Comparison of ENCODE assay signal across 8 cellular contexts in genomic region chr9:132268725-132269352, GRCh38.
A peak's percentile ranks its signal among the peaks of the same experiment; 100 is the strongest.
DNase-seq lines count a peak whose midpoint lies in the region; ATAC-seq and TF ChIP-seq lines count a peak whose summit lies in the region.

No MANE protein-coding gene starts in this region.

- no peak overlapping the region for H3K4me3 ChIP-seq in cardiac muscle cell
- H3K4me3 ChIP-seq in retinal pigment epithelial cell (ENCODE audit: low read length): no peak overlapping the region

- H3K27me3 Mint-ChIP-seq in activated naive CD8-positive, alpha-beta T cell: no peaks in the 10 kb centered on the region

- H3K9me3 Mint-ChIP-seq in activated naive CD8-positive, alpha-beta T cell (ENCODE audit: low read depth): no peaks in the 10 kb centered on the region

- no peak overlapping the region for H3K4me3 Mint-ChIP-seq in activated naive CD8-positive, alpha-beta T cell

- H3K27me3 ChIP-seq in cardiac muscle cell: no peaks in the 10 kb centered on the region

- H3K36me3 Mint-ChIP-seq in activated naive CD8-positive, alpha-beta T cell: peaks cover 11% of the 10 kb centered on the region

- TF ChIP-seq CTCF in cardiac muscle cell (IDR thresholded peaks at IDR 0.05; ENCODE audit: low read depth, low read length) (peak; percentile 91), retinal pigment epithelial cell (conservative IDR thresholded peaks at IDR 0.05; ENCODE audit: low read depth, low read length) (peak; percentile 95)

- DNase-seq in EH (ENCODE audit: low read depth): peak; percentile 67
- DNase-seq in MV-4-11 (lab: John Stamatoyannopoulos, UW): peak; percentile 49
- peak; percentile 46 for DNase-seq in SKM-1 treated with dmso at 0.1 percent for 144 hours (lab: John Stamatoyannopoulos, UW; ENCODE audit: unreplicated experiment)
- peak; percentile 74 to 78 for DNase-seq in cardiac muscle cell (ENCODE audit: low read depth in 1 of 2, low spot score in 1 of 2)
- no peak for DNase-seq in retinal pigment epithelial cell (ENCODE audit: low read depth)

- H3K27ac ChIP-seq in cardiac muscle cell: peak overlapping the region; percentile 76

- peak overlapping the region; percentile 82 for H3K27ac Mint-ChIP-seq in activated naive CD8-positive, alpha-beta T cell

- no peaks in the 10 kb centered on the region for H3K9me3 ChIP-seq in cardiac muscle cell (ENCODE audit: low read depth)

- no peaks in the 10 kb centered on the region for H3K4me1 ChIP-seq in cardiac muscle cell (ENCODE audit: low read depth)

- no peak for ATAC-seq in GM19467 (IDR thresholded peaks at IDR 0.05; ENCODE audit: unreplicated experiment)
- no peak for ATAC-seq in HG03439 (IDR thresholded peaks at IDR 0.05; ENCODE audit: unreplicated experiment)

- H3K36me3 ChIP-seq in cardiac muscle cell: peaks cover 56% of the 10 kb centered on the region

- peaks cover 17% of the 10 kb centered on the region for H3K4me1 Mint-ChIP-seq in activated naive CD8-positive, alpha-beta T cell (ENCODE audit: low read depth)
